ENCODE assay signal across 15 cellular contexts in the genomic region with DNA sequence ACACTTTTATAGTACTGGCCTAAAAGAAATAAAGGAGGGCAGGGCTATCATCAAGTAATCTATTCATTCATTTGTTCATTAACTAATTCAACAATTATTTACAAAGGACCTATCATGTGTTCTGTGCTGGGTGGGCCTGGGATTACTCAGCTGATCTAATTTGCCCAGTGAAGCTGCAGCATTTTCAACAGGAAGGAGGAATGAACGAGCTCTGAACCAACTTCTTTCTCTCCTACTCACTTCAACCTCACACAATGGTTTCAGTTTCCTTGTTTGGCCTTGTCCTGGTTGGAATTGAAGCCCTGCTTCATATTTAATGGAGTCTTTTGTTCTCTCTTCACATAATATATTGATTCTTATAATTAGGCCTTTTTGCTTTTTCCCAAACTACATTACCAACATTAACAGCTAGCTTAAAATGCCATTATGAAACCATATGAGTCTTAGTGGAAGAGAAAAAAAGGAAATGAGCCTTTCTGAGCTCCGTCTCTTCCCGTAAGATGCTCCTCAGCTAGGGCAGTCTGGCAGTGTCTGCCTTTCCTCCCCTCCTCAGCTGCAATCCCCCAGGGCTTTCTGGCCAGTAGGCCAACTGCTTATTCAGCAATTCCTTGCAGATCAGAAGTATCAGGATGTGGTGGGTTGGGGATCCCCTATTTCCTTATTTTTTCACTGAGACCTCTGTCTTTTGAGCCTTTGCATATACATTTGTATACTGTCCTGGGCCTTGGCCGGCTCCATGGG.
"Had no signal": no experiment of that assay in that cellular context is flagged by ENCODE, and none has a peak within 500 bp of the region (broad histone marks: within the 10 kb centered on the region; RNA-seq: fewer than 3 reads in every experiment).

No MANE protein-coding gene starts in this region.

- H3K27ac ChIP-seq: epithelial cell of prostate, gastrocnemius medialis, left ventricle myocardium inferior, neural progenitor cell, ovary had no signal

- FAIRE-seq: kidney had no signal

- H3K27me3 ChIP-seq: gastrocnemius medialis, neural progenitor cell, ovary had no signal

- H2AFZ ChIP-seq: neural progenitor cell had no signal

- H3K9me3 ChIP-seq: gastrocnemius medialis, ovary had no signal

- DNase-seq: activated CD4-positive, alpha-beta T cell treated with anti-CD3 and anti-CD28 coated beads, Interleukin-2, amount 50 U/mL, for 1 hour; activated CD4-positive, CD25-positive, alpha-beta regulatory T cell; activated naive CD4-positive, alpha-beta T cell treated with anti-CD3 and anti-CD28 coated beads, Interleukin-2, amount 10 ng/mL, durations not matched to agents 7 days and 5 days; activated T-cell treated with anti-CD3 and anti-CD28 coated beads for 4 hours; effector memory CD8-positive, alpha-beta T cell; gastrocnemius medialis; kidney; left ventricle myocardium inferior; mesendoderm; ovary; stimulated activated CD4-positive, alpha-beta T cell treated with anti-CD3 and anti-CD28 coated beads, Interleukin-15, amount 100 ng/mL, for 24 hours; stimulated activated CD4-positive, alpha-beta T cell treated with anti-CD3 and anti-CD28 coated beads, Interleukin-4, amount 100 ng/mL, for 24 hours had no signal

- H3K4me2 ChIP-seq: neural progenitor cell had no signal

- H3K9ac ChIP-seq: neural progenitor cell had no signal

- H3K4me1 ChIP-seq: gastrocnemius medialis, left ventricle myocardium inferior, neural progenitor cell had no signal

- ATAC-seq: activated T-helper 17 cell treated with anti-CD3 and anti-CD28 coated beads, Interleukin-2, amount 50 U/mL, for 72 hours; effector memory CD8-positive, alpha-beta T cell; gastrocnemius medialis had no signal

- H3K36me3 ChIP-seq: gastrocnemius medialis, left ventricle myocardium inferior, neural progenitor cell, ovary had no signal

- H3K4me3 ChIP-seq: gastrocnemius medialis, left ventricle myocardium inferior, neural progenitor cell, ovary had no signal
